ENCODE assay signal across 1 cellular context in the genomic region with DNA sequence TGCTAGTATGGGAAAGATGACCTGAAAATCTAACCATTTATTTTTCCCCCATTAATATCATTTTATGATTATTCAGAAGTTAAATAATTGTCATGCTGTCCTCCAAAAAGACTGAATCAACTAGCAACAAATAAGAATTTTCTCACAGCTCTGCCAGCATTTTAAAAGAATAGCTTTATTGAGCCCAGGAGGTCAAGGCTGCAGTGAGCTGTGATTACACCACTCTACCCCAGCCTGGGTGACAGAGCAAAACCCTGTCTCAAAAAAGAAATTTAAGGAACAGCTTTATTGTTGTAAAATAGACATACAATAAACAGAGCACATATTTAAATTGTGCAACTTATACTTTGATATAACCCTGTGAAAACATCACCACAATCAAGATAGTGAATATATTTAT.
TF ChIP-seq lines count a peak whose summit lies in the region.

No MANE protein-coding gene starts in this region.

TF ChIP-seq in HepG2, 621 proteins besides CTCF, POLR2A, EP300 and RAD21 (continued from another document):
- TF ChIP-seq, protein P1, sequence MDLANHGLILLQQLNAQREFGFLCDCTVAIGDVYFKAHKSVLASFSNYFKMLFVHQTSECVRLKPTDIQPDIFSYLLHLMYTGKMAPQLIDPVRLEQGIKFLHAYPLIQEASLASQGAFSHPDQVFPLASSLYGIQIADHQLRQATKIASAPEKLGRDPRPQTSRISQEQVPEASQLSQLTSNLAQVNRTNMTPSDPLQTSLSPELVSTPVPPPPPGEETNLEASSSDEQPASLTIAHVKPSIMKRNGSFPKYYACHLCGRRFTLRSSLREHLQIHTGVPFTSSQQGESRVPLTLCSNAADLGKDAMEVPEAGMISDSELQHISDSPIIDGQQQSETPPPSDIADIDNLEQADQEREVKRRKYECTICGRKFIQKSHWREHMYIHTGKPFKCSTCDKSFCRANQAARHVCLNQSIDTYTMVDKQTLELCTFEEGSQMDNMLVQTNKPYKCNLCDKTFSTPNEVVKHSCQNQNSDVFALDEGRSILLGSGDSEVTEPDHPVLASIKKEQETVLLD (CRISPR knock-in tag; IDR thresholded peaks at IDR 0.05; ENCODE audit: low read depth), result no peak
